ENCODE assay signal across 1 cellular context in the genomic region with DNA sequence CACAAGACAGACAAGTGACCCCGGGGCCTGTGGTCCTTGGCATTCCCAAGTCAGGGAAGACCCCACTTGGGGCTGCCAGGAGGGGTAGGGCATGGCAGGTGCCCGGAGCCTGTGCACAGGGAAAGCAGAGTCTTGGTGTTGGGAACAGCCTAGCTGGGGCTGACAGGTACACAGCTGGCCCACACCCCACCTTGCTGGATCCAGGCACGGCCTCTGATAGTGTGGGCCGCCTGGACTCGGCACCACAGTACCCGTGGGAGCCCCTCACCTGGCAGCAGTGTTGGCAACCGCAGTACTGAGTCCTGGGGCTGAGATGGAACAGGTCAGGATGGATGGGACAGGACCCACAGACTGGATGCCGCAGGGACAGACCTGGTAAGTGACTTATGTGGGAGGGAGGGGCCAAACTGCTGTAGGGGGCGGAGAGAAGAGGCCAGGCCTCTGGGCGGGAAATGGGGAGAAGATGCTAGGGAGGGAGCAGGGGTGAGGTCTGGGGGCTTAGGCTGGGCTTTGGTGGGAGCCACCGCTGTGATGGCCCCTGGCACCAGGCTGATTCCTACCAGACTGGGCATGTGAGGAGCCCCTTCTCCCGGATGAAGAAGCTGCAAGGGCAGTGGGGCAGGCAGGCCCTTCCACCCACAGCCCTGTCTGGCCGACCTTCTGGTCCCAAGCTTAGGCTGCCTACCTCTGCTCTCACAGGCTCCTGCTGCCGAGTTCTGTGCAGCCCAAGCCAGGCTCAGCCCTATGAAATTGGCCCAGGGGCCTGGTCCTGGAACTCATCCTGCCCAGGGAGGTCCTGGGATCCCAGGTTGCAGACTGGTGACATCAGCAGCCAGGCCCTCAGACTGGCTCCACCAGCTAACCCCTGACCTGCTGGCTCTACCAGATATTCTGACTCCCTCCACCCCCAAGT.
TF ChIP-seq lines count a peak whose summit lies in the region.

Gene TGM1 (minus strand): TSS at position 357 of the 913 bp plus-strand sequence. CDS start 825 bp downstream, outside the sequence.

TF ChIP-seq in GM23338, 12 proteins besides CTCF, POLR2A, EP300 and RAD21 (continued from another document):
- no peak for TF ChIP-seq CREB1 (CRISPR knock-in tag; IDR thresholded peaks at IDR 0.05; ENCODE audit: low read depth)
- no peak for TF ChIP-seq ZNF331 (CRISPR knock-in tag; IDR thresholded peaks at IDR 0.05; ENCODE audit: low read depth)
- no peak for TF ChIP-seq JUNB (IDR thresholded peaks at IDR 0.05; ENCODE audit: unreplicated experiment)
